9 cellular contexts compared by ENCODE assay signal in genomic region chr2:42928161-42928691, GRCh38.
DNase-seq lines count a peak whose midpoint lies in the region; ATAC-seq and TF ChIP-seq lines count a peak whose summit lies in the region.
"Had no signal": no experiment of that assay in that cellular context is flagged by ENCODE, and none has a peak within 500 bp of the region (broad histone marks: within the 10 kb centered on the region; RNA-seq: fewer than 3 reads in every experiment).

No MANE protein-coding gene starts in this region.

- TF ChIP-seq CTCF in WERI-Rb-1 (IDR thresholded peaks at IDR 0.05; ENCODE audit: low read depth, low read length) = no peak
- no peak for TF ChIP-seq CTCF in right lobe of liver (IDR thresholded peaks at IDR 0.05)
- no peak for TF ChIP-seq CTCF in GM20000 (IDR thresholded peaks at IDR 0.05; ENCODE audit: extremely low read depth, missing control alignments)
- TF ChIP-seq CTCF in activated CD8-positive, alpha-beta T cell treated with anti-CD3 and anti-CD28 coated beads for 36 hours (IDR thresholded peaks at IDR 0.05) = no peak

- TF ChIP-seq POLR2A in right lobe of liver (IDR thresholded peaks at IDR 0.05) = no peak

- H3K9me3 ChIP-seq in WERI-Rb-1 (ENCODE audit: severe bottlenecking) (no peaks in the 10 kb centered on the region), right lobe of liver (no peaks in the 10 kb centered on the region), subcutaneous abdominal adipose tissue (ENCODE audit: control insufficient read depth in 5 of 5, low read length in 5 of 5) (no peaks in the 10 kb centered on the region)
- no peaks in the 10 kb centered on the region for H3K9me3 ChIP-seq in naive thymus-derived CD4-positive, alpha-beta T cell (ENCODE audit: control insufficient read depth in 2 of 3, low read length in 3 of 3)

- H3K4me3 ChIP-seq in WERI-Rb-1 (ENCODE audit: low read depth, low read length) (no peak overlapping the region), right lobe of liver (no peak overlapping the region), subcutaneous abdominal adipose tissue (ENCODE audit: low read depth in 1 of 5, low read length in 5 of 5) (no peak overlapping the region)
- no peak overlapping the region for H3K4me3 ChIP-seq in naive thymus-derived CD4-positive, alpha-beta T cell (ENCODE audit: low read length)

- H3K36me3 Mint-ChIP-seq in activated CD8-positive, alpha-beta T cell treated with anti-CD3 and anti-CD28 coated beads for 36 hours (ENCODE audit: low read depth) = no peaks in the 10 kb centered on the region
- H3K36me3 Mint-ChIP-seq in naive thymus-derived CD4-positive, alpha-beta T cell = no peaks in the 10 kb centered on the region

- peaks cover 2 to 82% (median 39%) of the 10 kb centered on the region in 4 donors for H3K4me1 ChIP-seq in right lobe of liver
- peaks cover 58 to 98% (median 87%) of the 10 kb centered on the region in 5 donors for H3K4me1 ChIP-seq in subcutaneous abdominal adipose tissue (ENCODE audit: control insufficient read depth in 5 of 5, insufficient read depth in 5 of 5, low read length in 5 of 5)
- no peaks in the 10 kb centered on the region for H3K4me1 ChIP-seq in naive thymus-derived CD4-positive, alpha-beta T cell (ENCODE audit: control insufficient read depth in 2 of 2, insufficient read depth in 2 of 2, low read length in 2 of 2)

- no peaks in the 10 kb centered on the region for H3K27me3 Mint-ChIP-seq in activated CD8-positive, alpha-beta T cell treated with anti-CD3 and anti-CD28 coated beads for 36 hours
- no peaks in the 10 kb centered on the region for H3K27me3 Mint-ChIP-seq in naive thymus-derived CD4-positive, alpha-beta T cell

- no peaks in the 10 kb centered on the region for H3K9me3 Mint-ChIP-seq in activated CD8-positive, alpha-beta T cell treated with anti-CD3 and anti-CD28 coated beads for 36 hours
- no peaks in the 10 kb centered on the region for H3K9me3 Mint-ChIP-seq in naive thymus-derived CD4-positive, alpha-beta T cell

- intact Hi-C loops in right lobe of liver (cut with DNase I) = no loop called here
- intact Hi-C loops in activated CD8-positive, alpha-beta T cell treated with anti-CD3 and anti-CD28 coated beads for 36 hours (cut with micrococcal nuclease) = no loop called here
- intact Hi-C loops in naive thymus-derived CD4-positive, alpha-beta T cell (cut with micrococcal nuclease) = no loop called here

- no peak overlapping the region for H3K4me3 Mint-ChIP-seq in activated CD8-positive, alpha-beta T cell treated with anti-CD3 and anti-CD28 coated beads for 36 hours
- H3K4me3 Mint-ChIP-seq in naive thymus-derived CD4-positive, alpha-beta T cell = no peak overlapping the region

- H3K27ac Mint-ChIP-seq in activated CD8-positive, alpha-beta T cell treated with anti-CD3 and anti-CD28 coated beads for 36 hours = no peak overlapping the region
- peak overlapping the region in 1 of 9 donors; percentile 66 for H3K27ac Mint-ChIP-seq in naive thymus-derived CD4-positive, alpha-beta T cell

- H3K27me3 ChIP-seq in WERI-Rb-1 (ENCODE audit: insufficient read depth, low read depth, severe bottlenecking) (no peaks in the 10 kb centered on the region), right lobe of liver (no peaks in the 10 kb centered on the region), subcutaneous abdominal adipose tissue (ENCODE audit: control insufficient read depth in 5 of 5, insufficient read depth in 4 of 5, low read length in 5 of 5) (no peaks in the 10 kb centered on the region)
- H3K27me3 ChIP-seq in naive thymus-derived CD4-positive, alpha-beta T cell (ENCODE audit: control insufficient read depth in 2 of 2, insufficient read depth in 2 of 2, low read length in 2 of 2) = no peaks in the 10 kb centered on the region

- WGBS in right lobe of liver (ENCODE audit: insufficient coverage, low coverage, low lambda C conversion rate, missing lambda C conversion rate) = 19% methylated on average over 8 of the region's 9 CpGs

- H3K4me1 Mint-ChIP-seq in activated CD8-positive, alpha-beta T cell treated with anti-CD3 and anti-CD28 coated beads for 36 hours (ENCODE audit: low read depth) = no peaks in the 10 kb centered on the region
- peaks cover 0 to 3% (median 0%) of the 10 kb centered on the region in 7 donors for H3K4me1 Mint-ChIP-seq in naive thymus-derived CD4-positive, alpha-beta T cell

- H3K9ac ChIP-seq in subcutaneous abdominal adipose tissue (ENCODE audit: low read length in 5 of 5) = peak overlapping the region in 3 of 5 donors; percentile 25 to 38 (median 31)

- POLR2A ChIA-PET in activated CD8-positive, alpha-beta T cell treated with anti-CD3 and anti-CD28 coated beads for 36 hours (lab: Charles Lee) = no interaction called here
- POLR2A ChIA-PET in naive thymus-derived CD4-positive, alpha-beta T cell (lab: Charles Lee) = no interaction called here

- DNase-seq in NCI-H1105 (lab: John Stamatoyannopoulos, UW) = peak; percentile 75
- no peak for DNase-seq in WERI-Rb-1
- DNase-seq in right lobe of liver = no peak
- no peak for DNase-seq in GM20000 (ENCODE audit: low spot score)
- no peak for DNase-seq in activated CD8-positive, alpha-beta T cell treated with anti-CD3 and anti-CD28 coated beads for 36 hours
- DNase-seq in naive thymus-derived CD4-positive, alpha-beta T cell = no peak
- DNase-seq: Calu3 had no signal

- no peaks in the 10 kb centered on the region for H3K36me3 ChIP-seq in WERI-Rb-1
- H3K36me3 ChIP-seq in right lobe of liver = no peaks in the 10 kb centered on the region
- no peaks in the 10 kb centered on the region for H3K36me3 ChIP-seq in subcutaneous abdominal adipose tissue (ENCODE audit: control insufficient read depth in 5 of 5, insufficient read depth in 5 of 5, low read length in 5 of 5)
- H3K36me3 ChIP-seq in naive thymus-derived CD4-positive, alpha-beta T cell (ENCODE audit: control insufficient read depth in 2 of 3, insufficient read depth in 3 of 3, low read length in 3 of 3) = no peaks in the 10 kb centered on the region

- peak overlapping the region; percentile 82 for H3K27ac ChIP-seq in WERI-Rb-1
- peak overlapping the region in 2 of 3 donors; percentile 36 to 95 for H3K27ac ChIP-seq in right lobe of liver
- H3K27ac ChIP-seq in subcutaneous abdominal adipose tissue (ENCODE audit: low read depth, low read length) = peak overlapping the region; percentile 98
- H3K27ac ChIP-seq in naive thymus-derived CD4-positive, alpha-beta T cell (ENCODE audit: low read depth, low read length) = no peak overlapping the region

- ATAC-seq in right lobe of liver = no peak
- no peak for ATAC-seq in activated CD8-positive, alpha-beta T cell treated with anti-CD3 and anti-CD28 coated beads for 36 hours
- no peak for ATAC-seq in naive thymus-derived CD4-positive, alpha-beta T cell
- ATAC-seq in HG02798 (IDR thresholded peaks at IDR 0.05; ENCODE audit: poor library complexity, unreplicated experiment) = no peak

- CTCF ChIA-PET in activated CD8-positive, alpha-beta T cell treated with anti-CD3 and anti-CD28 coated beads for 36 hours (lab: Charles Lee) = interaction anchor here (0.5 to 2.2 kb wide), 3 partner anchors 17 to 39 kb away, joined by 3 to 7 read pairs (median 4); no protein-coding TSS in a partner anchor
- CTCF ChIA-PET in naive thymus-derived CD4-positive, alpha-beta T cell (lab: Charles Lee) = no interaction called here
